8 cellular contexts compared by ENCODE assay signal in genomic region chrX:102720237-102721168, GRCh38. TPM values are rescaled to one million over a fixed set of nuclear protein-coding genes. Genes with fewer than 3 reads are reported as not detected.
DNase-seq lines count a peak whose midpoint lies in the region; ATAC-seq and TF ChIP-seq lines count a peak whose summit lies in the region.

GPRASP3 (plus strand) TSS chrX:102720743; CDS start chrX:102748996, 28,253 bp downstream.

- no peaks in the 10 kb centered on the region for H3K27me3 Mint-ChIP-seq in activated T-helper 2 cell treated with anti-CD3 and anti-CD28 coated beads, Interferon-gamma antibody, Interleukin-2, Interleukin-4, amounts not matched to agents 10 μg/mL and 5 μg/mL and 100 μg/mL, durations not matched to agents 14 hours and 24 hours and 36 hours (ENCODE audit: low read depth)
- H3K27me3 Mint-ChIP-seq in nephron progenitor cell (ENCODE audit: low read depth, poor library complexity): no peaks in the 10 kb centered on the region
- H3K27me3 Mint-ChIP-seq in stimulated activated naive CD8-positive, alpha-beta T cell treated with anti-CD3 and anti-CD28 coated beads, Interleukin-15, Interleukin-2, amounts not matched to agents 100 ng/mL and 50 ng/mL, for 24 hours: no peaks in the 10 kb centered on the region

- H3K4me3 Mint-ChIP-seq in activated T-helper 2 cell treated with anti-CD3 and anti-CD28 coated beads, Interferon-gamma antibody, Interleukin-2, Interleukin-4, amounts not matched to agents 10 μg/mL and 5 μg/mL and 100 μg/mL, durations not matched to agents 14 hours and 24 hours and 36 hours (ENCODE audit: low read depth): peak within 1 kb of the TSS; percentile 82
- peak within 1 kb of the TSS; percentile 66 for H3K4me3 Mint-ChIP-seq in nephron progenitor cell
- H3K4me3 Mint-ChIP-seq in stimulated activated naive CD8-positive, alpha-beta T cell treated with anti-CD3 and anti-CD28 coated beads, Interleukin-15, Interleukin-2, amounts not matched to agents 100 ng/mL and 50 ng/mL, for 24 hours: peak within 1 kb of the TSS; percentile 93

- peaks cover 9% of the 10 kb centered on the region for H3K4me1 Mint-ChIP-seq in activated T-helper 2 cell treated with anti-CD3 and anti-CD28 coated beads, Interferon-gamma antibody, Interleukin-2, Interleukin-4, amounts not matched to agents 10 μg/mL and 5 μg/mL and 100 μg/mL, durations not matched to agents 14 hours and 24 hours and 36 hours (ENCODE audit: low read depth)
- H3K4me1 Mint-ChIP-seq in nephron progenitor cell: no peaks in the 10 kb centered on the region
- peaks cover 12% of the 10 kb centered on the region for H3K4me1 Mint-ChIP-seq in stimulated activated naive CD8-positive, alpha-beta T cell treated with anti-CD3 and anti-CD28 coated beads, Interleukin-15, Interleukin-2, amounts not matched to agents 100 ng/mL and 50 ng/mL, for 24 hours (ENCODE audit: low read depth)

- H3K27ac Mint-ChIP-seq in activated T-helper 2 cell treated with anti-CD3 and anti-CD28 coated beads, Interferon-gamma antibody, Interleukin-2, Interleukin-4, amounts not matched to agents 10 μg/mL and 5 μg/mL and 100 μg/mL, durations not matched to agents 14 hours and 24 hours and 36 hours: peak within 1 kb of the TSS; percentile 53
- H3K27ac Mint-ChIP-seq in nephron progenitor cell: no peak within 1 kb of the TSS
- peak within 1 kb of the TSS; percentile 85 for H3K27ac Mint-ChIP-seq in stimulated activated naive CD8-positive, alpha-beta T cell treated with anti-CD3 and anti-CD28 coated beads, Interleukin-15, Interleukin-2, amounts not matched to agents 100 ng/mL and 50 ng/mL, for 24 hours

- H3K36me3 Mint-ChIP-seq in activated T-helper 2 cell treated with anti-CD3 and anti-CD28 coated beads, Interferon-gamma antibody, Interleukin-2, Interleukin-4, amounts not matched to agents 10 μg/mL and 5 μg/mL and 100 μg/mL, durations not matched to agents 14 hours and 24 hours and 36 hours (ENCODE audit: low read depth): no peaks in the 10 kb centered on the region
- H3K36me3 Mint-ChIP-seq in nephron progenitor cell (ENCODE audit: low read depth): no peaks in the 10 kb centered on the region
- H3K36me3 Mint-ChIP-seq in stimulated activated naive CD8-positive, alpha-beta T cell treated with anti-CD3 and anti-CD28 coated beads, Interleukin-15, Interleukin-2, amounts not matched to agents 100 ng/mL and 50 ng/mL, for 24 hours (ENCODE audit: low read depth): no peaks in the 10 kb centered on the region

- ATAC-seq in GM18909 (IDR thresholded peaks at IDR 0.05; ENCODE audit: poor library complexity, unreplicated experiment) (peak; percentile 98), HG03342 (IDR thresholded peaks at IDR 0.05; ENCODE audit: unreplicated experiment) (peak; percentile 96)

- H3K9me3 Mint-ChIP-seq in activated T-helper 2 cell treated with anti-CD3 and anti-CD28 coated beads, Interferon-gamma antibody, Interleukin-2, Interleukin-4, amounts not matched to agents 10 μg/mL and 5 μg/mL and 100 μg/mL, durations not matched to agents 14 hours and 24 hours and 36 hours: no peaks in the 10 kb centered on the region
- H3K9me3 Mint-ChIP-seq in nephron progenitor cell: peaks cover 23% of the 10 kb centered on the region
- no peaks in the 10 kb centered on the region for H3K9me3 Mint-ChIP-seq in stimulated activated naive CD8-positive, alpha-beta T cell treated with anti-CD3 and anti-CD28 coated beads, Interleukin-15, Interleukin-2, amounts not matched to agents 100 ng/mL and 50 ng/mL, for 24 hours

- no peak for TF ChIP-seq CTCF in nephron progenitor cell (IDR thresholded peaks at IDR 0.05)

- DNase-seq in NCI-H82 treated with DMSO at 0.1 percent for 48 hours (lab: John Stamatoyannopoulos, UW; ENCODE audit: unreplicated experiment) (peak; percentile 31), fibroblast of peridontal ligament (ENCODE audit: extremely low read depth) (peak; percentile 68), nephron progenitor cell (no peak), DMS53 treated with DMSO at 0.1 percent for 48 hours (lab: John Stamatoyannopoulos, UW; ENCODE audit: unreplicated experiment) (no peak)
- DNase-seq in activated T-helper 2 cell treated with anti-CD3 and anti-CD28 coated beads, Interferon-gamma antibody, Interleukin-2, Interleukin-4, amounts not matched to agents 10 μg/mL and 5 μg/mL and 100 μg/mL, durations not matched to agents 14 hours and 24 hours and 36 hours (ENCODE audit: low spot score): peak; percentile 64

- intact Hi-C loops in activated T-helper 2 cell treated with anti-CD3 and anti-CD28 coated beads, Interferon-gamma antibody, Interleukin-2, Interleukin-4, amounts not matched to agents 10 μg/mL and 5 μg/mL and 100 μg/mL, durations not matched to agents 14 hours and 24 hours and 36 hours (cut with micrococcal nuclease): loop anchor here (5.0 kb wide), 1 partner anchor 58 kb away; no protein-coding TSS in a partner anchor

RNA-seq across cellular contexts. Expression of gene GPRASP3, which starts in this region (rescaled TPM):
- 0.71 and 1.4 TPM in 2 replicates for total RNA-seq in activated T-helper 2 cell treated with anti-CD3 and anti-CD28 coated beads, Interferon-gamma antibody, Interleukin-2, Interleukin-4, amounts not matched to agents 10 μg/mL and 5 μg/mL and 100 μg/mL, durations not matched to agents 14 hours and 24 hours and 36 hours

Comparison
In these comparisons a context has a peak if more than half of its experiments do, and no peak if none do; other contexts are left out.
1. DNase-seq: peak in NCI-H82 treated with DMSO at 0.1 percent for 48 hours (single experiment), activated T-helper 2 cell treated with anti-CD3 and anti-CD28 coated beads, Interferon-gamma antibody, Interleukin-2, Interleukin-4, amounts not matched to agents 10 μg/mL and 5 μg/mL and 100 μg/mL, durations not matched to agents 14 hours and 24 hours and 36 hours (single experiment) and fibroblast of peridontal ligament (single experiment); none in nephron progenitor cell (single experiment) and DMS53 treated with DMSO at 0.1 percent for 48 hours (single experiment).
2. Peak in every context shown above with its lines, with median percentiles within 50 percentile points of each other: H3K4me3 Mint-ChIP-seq.